Comparison of ENCODE assay signal across 23 cellular contexts in the genomic region with DNA sequence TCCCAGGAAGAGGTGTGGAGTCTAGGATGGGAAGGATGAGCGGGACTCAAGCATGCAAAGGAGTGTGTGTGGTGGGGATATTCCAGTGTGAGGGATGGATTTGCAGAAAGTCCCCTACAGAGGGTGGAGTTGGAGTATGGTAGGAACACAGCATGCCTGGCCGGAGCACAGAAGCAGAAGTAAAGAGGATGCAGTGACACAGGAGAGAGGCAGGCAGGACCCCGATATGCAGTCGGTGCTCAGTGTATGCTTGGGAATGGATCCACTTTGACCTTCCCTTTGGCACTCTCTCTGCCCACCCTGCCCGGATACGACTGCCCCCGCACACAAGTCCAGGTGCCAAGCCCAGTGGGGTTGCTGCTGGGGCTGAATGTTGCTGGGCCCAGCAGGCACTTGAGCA. TPM values are rescaled to one million over a fixed set of nuclear protein-coding genes. Genes with fewer than 3 reads are reported as not detected.
DNase-seq lines count a peak whose midpoint lies in the region; ATAC-seq and TF ChIP-seq lines count a peak whose summit lies in the region.
"Had no signal": no experiment of that assay in that cellular context is flagged by ENCODE, and none has a peak within 500 bp of the region (broad histone marks: within the 10 kb centered on the region; RNA-seq: fewer than 3 reads in every experiment).

No MANE protein-coding gene starts in this region.

- H4K8ac ChIP-seq in neuronal stem cell (ENCODE audit: low read depth, low read length): no peak overlapping the region

- H3K4me1 Mint-ChIP-seq in progenitor cell of endocrine pancreas (ENCODE audit: low read depth): peaks cover 2% of the 10 kb centered on the region

- no peak overlapping the region for H2BK120ac ChIP-seq in neuronal stem cell (ENCODE audit: low read depth, low read length)

- H3K27ac ChIP-seq in neuronal stem cell (replicated peaks; ENCODE audit: low read length) (no peak overlapping the region), SJCRH30 (no peak overlapping the region)
- H3K27ac ChIP-seq: 22Rv1; A549; BLaER1 treated with 17β-estradiol and CSF1 and Interleukin-3, amounts not matched to agents 10 nM and 100 nM; C4-2B had no signal

- no peak overlapping the region for H3K14ac ChIP-seq in neuronal stem cell (ENCODE audit: low read length)

- H3K79me1 ChIP-seq in neuronal stem cell (ENCODE audit: low read depth, low read length): no peaks in the 10 kb centered on the region

- H3K36me3 ChIP-seq in neuronal stem cell (replicated peaks in 1 of 2; ENCODE audit: control insufficient read depth in 2 of 2, insufficient read depth in 2 of 2, low read length in 2 of 2) (no peaks in the 10 kb centered on the region), SJCRH30 (no peaks in the 10 kb centered on the region)
- H3K36me3 ChIP-seq: BLaER1 treated with 17β-estradiol and CSF1 and Interleukin-3, amounts not matched to agents 10 nM and 100 nM had no signal

- in situ Hi-C loops in G401 (cut with HindIII; ENCODE audit: low sequenced_read_pairs): no loop called here

- no peak overlapping the region for H3K4ac ChIP-seq in neuronal stem cell (ENCODE audit: low read length)

- no peak overlapping the region for H4K91ac ChIP-seq in neuronal stem cell (ENCODE audit: low read depth, low read length, poor library complexity)

- H2AK5ac ChIP-seq in neuronal stem cell (ENCODE audit: low read depth, low read length): peak overlapping the region; percentile 48

- no peak overlapping the region for H3K9ac ChIP-seq in neuronal stem cell (ENCODE audit: low read depth, low read length, poor library complexity)
- H3K9ac ChIP-seq: BLaER1 treated with 17β-estradiol and CSF1 and Interleukin-3, amounts not matched to agents 10 nM and 100 nM had no signal

- H3K23ac ChIP-seq in neuronal stem cell (ENCODE audit: low read depth, low read length, poor library complexity): no peak overlapping the region

- H3K27ac Mint-ChIP-seq in progenitor cell of endocrine pancreas: peak overlapping the region; percentile 57
- H3K27ac Mint-ChIP-seq: B cell; CD4-positive, alpha-beta T cell; CD8-positive, alpha-beta T cell had no signal

- no peak overlapping the region for H3K18ac ChIP-seq in neuronal stem cell (ENCODE audit: low read length)

- no peak overlapping the region for H2BK12ac ChIP-seq in neuronal stem cell (ENCODE audit: low read length)

- H2BK5ac ChIP-seq in neuronal stem cell (ENCODE audit: low read length): no peak overlapping the region

- H3K4me3 ChIP-seq in neuronal stem cell (ENCODE audit: low read length in 2 of 2) (no peak overlapping the region), SJCRH30 (no peak overlapping the region)
- H3K4me3 ChIP-seq: A549; BLaER1 treated with 17β-estradiol and CSF1 and Interleukin-3, amounts not matched to agents 10 nM and 100 nM; GM12878 had no signal

- TF ChIP-seq CTCF in progenitor cell of endocrine pancreas (IDR thresholded peaks at IDR 0.05; ENCODE audit: unreplicated experiment): no peak

- intact Hi-C loops in posterior vena cava (cut with DNase I): no loop called here

- no peak overlapping the region for H2AFZ ChIP-seq in neuronal stem cell (ENCODE audit: low read length)

- H3K4me2 ChIP-seq in neuronal stem cell (ENCODE audit: insufficient read depth, low read length, poor library complexity, severe bottlenecking): no peak overlapping the region
- H3K4me2 ChIP-seq: A549; BLaER1 treated with 17β-estradiol and CSF1 and Interleukin-3, amounts not matched to agents 10 nM and 100 nM had no signal

- no peak overlapping the region for H3K4me3 Mint-ChIP-seq in progenitor cell of endocrine pancreas (ENCODE audit: low read depth)
- H3K4me3 Mint-ChIP-seq: B cell; CD4-positive, alpha-beta T cell; CD8-positive, alpha-beta T cell had no signal

- peaks cover 25% of the 10 kb centered on the region for H3K27me3 Mint-ChIP-seq in progenitor cell of endocrine pancreas

- H3K27me3 ChIP-seq in neuronal stem cell (ENCODE audit: control insufficient read depth in 3 of 3, insufficient read depth in 3 of 3, low read depth in 1 of 3, low read length in 3 of 3) (no peaks in the 10 kb centered on the region), SJCRH30 (no peaks in the 10 kb centered on the region)
- H3K27me3 ChIP-seq: BLaER1 treated with 17β-estradiol and CSF1 and Interleukin-3, amounts not matched to agents 10 nM and 100 nM had no signal

- no CpG with 5 or more reads among the region's 7 CpGs for WGBS in neuronal stem cell (ENCODE audit: extremely low coverage in 2 of 2, insufficient read length in 2 of 2, insufficient replicate concordance in 1 of 2), 2 donors

- no peak overlapping the region for H2BK15ac ChIP-seq in neuronal stem cell (ENCODE audit: low read length)

- H3K9me3 ChIP-seq in neuronal stem cell (replicated peaks in 1 of 2; ENCODE audit: control insufficient read depth in 2 of 2, insufficient read depth in 1 of 2, low read depth in 1 of 2, low read length in 2 of 2): no peaks in the 10 kb centered on the region
- H3K9me3 ChIP-seq in SJCRH30 (replicated peaks): no peaks in the 10 kb centered on the region
- H3K9me3 ChIP-seq: A549; BLaER1 treated with 17β-estradiol and CSF1 and Interleukin-3, amounts not matched to agents 10 nM and 100 nM; Caco-2 had no signal

- H3K9me3 Mint-ChIP-seq in progenitor cell of endocrine pancreas (ENCODE audit: low read depth): no peaks in the 10 kb centered on the region
- H3K9me3 Mint-ChIP-seq: CD4-positive, alpha-beta T cell had no signal

- H3K4me1 ChIP-seq in neuronal stem cell (ENCODE audit: control insufficient read depth in 2 of 2, insufficient read depth in 1 of 2, low read depth in 1 of 2, low read length in 2 of 2) (peaks cover 0 to 4% of the 10 kb centered on the region in 2 donors), SJCRH30 (no peaks in the 10 kb centered on the region)
- H3K4me1 ChIP-seq: A549, Caco-2 had no signal

- DNase-seq in G401 (ENCODE audit: low spot score) (peak; percentile 76), cerebellar cortex (ENCODE audit: low spot score) (peak; percentile 67), neuronal stem cell (ENCODE audit: low spot score) (no peak), progenitor cell of endocrine pancreas (ENCODE audit: low spot score, unreplicated experiment) (no peak), SJCRH30 (no peak), iPS-NIHi7 (ENCODE audit: extremely low spot score) (no peak), posterior vena cava (ENCODE audit: low spot score) (no peak)
- DNase-seq: AML-193; Caco-2; Calu3; CD4-positive, alpha-beta T cell; CD8-positive, alpha-beta T cell; DMS79 treated with DMSO at 0.1 percent for 48 hours; GDM1 had no signal

- no peak for ATAC-seq in HG02885 (IDR thresholded peaks at IDR 0.05; ENCODE audit: poor library complexity, unreplicated experiment)
- ATAC-seq: CD8-positive, alpha-beta T cell; GM12878 had no signal

- H3K36me3 Mint-ChIP-seq in progenitor cell of endocrine pancreas (ENCODE audit: insufficient read depth): no peaks in the 10 kb centered on the region
- H3K36me3 Mint-ChIP-seq: CD8-positive, alpha-beta T cell had no signal

RNA-seq across cellular contexts. Expression of gene WSCD2, which starts 21.3 kb away (rescaled TPM):
- total RNA-seq in G401 (2014; rRNA removed; shearing (Covaris generic)): 0.31 TPM in 1 of 2 replicates, not detected in the other
- 0.70 TPM for polyA plus RNA-seq in neuronal stem cell (2013, experiment 1 of 2)
- polyA plus RNA-seq in neuronal stem cell (2013, experiment 2 of 2): 0.64 TPM
- not detected in 2 replicates for total RNA-seq in progenitor cell of endocrine pancreas
- not detected in 2 replicates for total RNA-seq in SJCRH30 (2014; rRNA removed; shearing (Covaris generic))
- total RNA-seq in posterior vena cava: 10 to 100 TPM in 1 of 2 donors, 1 to 10 TPM in 1; 9.3 to 17.8 TPM
- total RNA-seq: A172; Caco-2; Calu3; CD4-positive, alpha-beta T cell; CD8-positive, alpha-beta T cell; GM12878 had no signal
- polyA plus RNA-seq: A549, BJ had no signal

Comparison
In these comparisons a context has a peak if more than half of its experiments do, and no peak if none do; other contexts are left out.
1. DNase-seq: peak in G401 (single experiment) and cerebellar cortex (single experiment); none in neuronal stem cell (single experiment), progenitor cell of endocrine pancreas (single experiment), SJCRH30 (0 of 2), iPS-NIHi7 (single experiment) and posterior vena cava (single experiment).